8 cellular contexts compared by ENCODE assay signal in the genomic region with DNA sequence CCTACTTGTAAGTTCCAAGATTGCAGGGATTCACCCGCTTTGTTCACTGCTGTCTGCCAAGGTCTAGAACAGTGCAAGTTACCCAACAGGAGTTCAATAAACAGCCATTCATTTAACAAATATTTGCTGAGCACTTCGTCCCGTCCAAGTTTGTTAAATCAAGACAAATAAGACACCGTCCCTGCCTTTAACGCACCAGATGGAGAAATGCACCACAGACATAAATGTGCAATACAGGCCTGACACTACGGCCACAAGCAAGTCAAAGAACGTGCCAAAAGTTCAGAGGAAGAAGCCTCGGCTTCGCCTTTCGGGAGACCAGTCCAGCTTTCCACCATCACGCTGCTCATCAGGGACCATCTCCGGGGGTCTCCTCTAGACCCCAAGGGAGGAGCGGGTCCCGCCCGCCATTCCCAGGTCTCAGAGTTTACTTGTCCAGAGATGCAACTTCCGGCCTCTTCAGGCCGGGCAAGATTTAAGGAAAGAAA. TPM values are rescaled to one million over a fixed set of nuclear protein-coding genes. Genes with fewer than 3 reads are reported as not detected.
DNase-seq lines count a peak whose midpoint lies in the region; ATAC-seq, FAIRE-seq and TF ChIP-seq lines count a peak whose summit lies in the region.

No MANE protein-coding gene starts in this region.

- no peaks in the 10 kb centered on the region for H3K9me3 ChIP-seq in CD8-positive, alpha-beta memory T cell (ENCODE audit: low read length)

- CTCF ChIA-PET in CD8-positive, alpha-beta memory T cell (lab: Charles Lee) = no interaction called here

- no peak for TF ChIP-seq CTCF in LNCaP clone FGC (IDR thresholded peaks at IDR 0.05; ENCODE audit: control insufficient read depth, extremely low read depth, insufficient read depth)
- TF ChIP-seq CTCF in brain microvascular endothelial cell (IDR thresholded peaks at IDR 0.05; ENCODE audit: low read depth, low read length, missing control alignments) = no peak
- TF ChIP-seq CTCF in D721Med (IDR thresholded peaks at IDR 0.05; ENCODE audit: insufficient read depth, missing control alignments) = no peak

- H3K27ac Mint-ChIP-seq in CD8-positive, alpha-beta memory T cell = peak overlapping the region; percentile 90 to 99 (median 97)

- H3K27me3 ChIP-seq in CD8-positive, alpha-beta memory T cell (ENCODE audit: insufficient read depth, low read length, poor library complexity, severe bottlenecking) = no peaks in the 10 kb centered on the region
- H3K27me3 ChIP-seq in brain microvascular endothelial cell (replicated peaks) = no peaks in the 10 kb centered on the region
- no peaks in the 10 kb centered on the region for H3K27me3 ChIP-seq in layer of hippocampus (ENCODE audit: control insufficient read depth, insufficient read depth, low read length)

- peaks cover 51 to 61% (median 52%) of the 10 kb centered on the region in 3 donors for H3K4me1 Mint-ChIP-seq in CD8-positive, alpha-beta memory T cell

- H3K9me3 Mint-ChIP-seq in CD8-positive, alpha-beta memory T cell = no peaks in the 10 kb centered on the region

- POLR2A ChIA-PET in CD8-positive, alpha-beta memory T cell (lab: Charles Lee) = interaction anchor here (1.2 kb wide), 1 partner anchor 313 kb away, joined by 4 read pairs; a partner anchor contains a TSS

- peak overlapping the region; percentile 96 for H3K4me3 ChIP-seq in CD8-positive, alpha-beta memory T cell (ENCODE audit: low read length)
- H3K4me3 ChIP-seq in LNCaP clone FGC (ENCODE audit: low read depth, low read length) (peak overlapping the region; percentile 81), brain microvascular endothelial cell (ENCODE audit: low read depth, low read length) (peak overlapping the region; percentile 94)

- FAIRE-seq in D721Med (lab: Jason Lieb, UNC) = no peak

- peak overlapping the region; percentile 94 to 100 (median 98) for H3K4me3 Mint-ChIP-seq in CD8-positive, alpha-beta memory T cell

- H3K4me1 ChIP-seq in CD8-positive, alpha-beta memory T cell (ENCODE audit: insufficient read depth, low read length) = peaks cover 25% of the 10 kb centered on the region

- in situ Hi-C loops in brain microvascular endothelial cell (cut with HindIII; ENCODE audit: low pct_ligation_motif_present, low sequenced_read_pairs) = no loop called here

- peaks cover 5 to 41% (median 12%) of the 10 kb centered on the region in 3 donors for H3K36me3 Mint-ChIP-seq in CD8-positive, alpha-beta memory T cell

- H3K27me3 Mint-ChIP-seq in CD8-positive, alpha-beta memory T cell = no peaks in the 10 kb centered on the region

- H3K36me3 ChIP-seq in CD8-positive, alpha-beta memory T cell (ENCODE audit: insufficient read depth, low read length) = peaks cover 10% of the 10 kb centered on the region
- H3K36me3 ChIP-seq in brain microvascular endothelial cell (replicated peaks) = peaks cover 28% of the 10 kb centered on the region

- ATAC-seq in GM19463 (IDR thresholded peaks at IDR 0.05; ENCODE audit: unreplicated experiment) (peak; percentile 0), GM18870 (IDR thresholded peaks at IDR 0.05; ENCODE audit: unreplicated experiment) (no peak)

- peak overlapping the region; percentile 83 for H3K27ac ChIP-seq in CD8-positive, alpha-beta memory T cell (ENCODE audit: low read depth, low read length)
- H3K27ac ChIP-seq in brain microvascular endothelial cell (peak overlapping the region; percentile 47), layer of hippocampus (ENCODE audit: low read depth, low read length) (peak overlapping the region; percentile 81), substantia nigra (ENCODE audit: low read depth, low read length, poor library complexity, severe bottlenecking) (peak overlapping the region; percentile 95)

- DNase-seq in CD8-positive, alpha-beta memory T cell = no peak
- DNase-seq in LNCaP clone FGC (ENCODE audit: low read depth) = peak; percentile 94
- peak; percentile 22 for DNase-seq in brain microvascular endothelial cell
- peak in 3 of 49 donors; percentile 54 to 75 (median 64) for DNase-seq in substantia nigra (lab: John Stamatoyannopoulos, UW)
- no peak for DNase-seq in D721Med (ENCODE audit: insufficient read length, low spot score)

RNA-seq across cellular contexts. Expression of a gene that starts 0.4 kb away (rescaled TPM):
- total RNA-seq in CD8-positive, alpha-beta memory T cell = 10 to 100 TPM; 19.6 to 24.7 TPM
- polyA plus RNA-seq in CD8-positive, alpha-beta memory T cell = 16.5 TPM

RNA-seq across cellular contexts. Expression of a gene that starts 0.6 kb away (rescaled TPM):
- total RNA-seq in CD8-positive, alpha-beta memory T cell = 100 to 1,000 TPM; 166 to 186 TPM
- polyA plus RNA-seq in CD8-positive, alpha-beta memory T cell = 372 TPM

Comparison
In these comparisons a context has a peak if more than half of its experiments do, and no peak if none do; other contexts are left out.
1. DNase-seq: peak in LNCaP clone FGC (single experiment) and brain microvascular endothelial cell (single experiment); none in CD8-positive, alpha-beta memory T cell (0 of 5) and D721Med (single experiment).
2. Peak in every context shown above with its lines, with median percentiles within 50 percentile points of each other: H3K27ac ChIP-seq and H3K4me3 ChIP-seq.